Comparison of ENCODE assay signal across 9 cellular contexts in genomic region chr13:42548731-42549554, GRCh38. TPM values are rescaled to one million over a fixed set of nuclear protein-coding genes. Genes with fewer than 3 reads are reported as not detected.
DNase-seq lines count a peak whose midpoint lies in the region; ATAC-seq and TF ChIP-seq lines count a peak whose summit lies in the region.
"Had no signal": no experiment of that assay in that cellular context is flagged by ENCODE, and none has a peak within 500 bp of the region (broad histone marks: within the 10 kb centered on the region; RNA-seq: fewer than 3 reads in every experiment).

No MANE protein-coding gene starts in this region.

- CTCF ChIA-PET in PC-9 (lab: Charles Lee) = no interaction called here

- H4K20me1 ChIP-seq in PC-9 (ENCODE audit: insufficient read depth) = no peaks in the 10 kb centered on the region

- POLR2A ChIA-PET in PC-9 (lab: Charles Lee; ENCODE audit: unreplicated experiment) = no interaction called here

- H3K4me1 Mint-ChIP-seq in dendritic cell treated with granulocyte-macrophage colony-stimulating factor and Interleukin-4, amounts not matched to agents 40 ng/mL and 50 ng/mL, for 4 days (ENCODE audit: low read depth) = peaks cover 18% of the 10 kb centered on the region

- H3K4me3 Mint-ChIP-seq in dendritic cell treated with granulocyte-macrophage colony-stimulating factor and Interleukin-4, amounts not matched to agents 40 ng/mL and 50 ng/mL, for 4 days = no peak overlapping the region

- peak in 1 of 4 donors; percentile 24 for TF ChIP-seq EP300 in upper lobe of left lung (IDR thresholded peaks at IDR 0.05)

- peak overlapping the region; percentile 76 for H3K27ac Mint-ChIP-seq in dendritic cell treated with granulocyte-macrophage colony-stimulating factor and Interleukin-4, amounts not matched to agents 40 ng/mL and 50 ng/mL, for 4 days

- no peak overlapping the region for H3K4me2 ChIP-seq in PC-9

- ATAC-seq in GM21390 (IDR thresholded peaks at IDR 0.05; ENCODE audit: unreplicated experiment) (peak; percentile 97), HG03571 (IDR thresholded peaks at IDR 0.05; ENCODE audit: unreplicated experiment) (peak; percentile 98), upper lobe of left lung (ENCODE audit: low FRiP score in 2 of 2) (peak; percentile 59 to 69)

- no peaks in the 10 kb centered on the region for H3F3A ChIP-seq in PC-9 (ENCODE audit: insufficient read depth, low read depth)

- H3K9me3 Mint-ChIP-seq in dendritic cell treated with granulocyte-macrophage colony-stimulating factor and Interleukin-4, amounts not matched to agents 40 ng/mL and 50 ng/mL, for 4 days = no peaks in the 10 kb centered on the region

- BruUV-seq in PC-9 (replicated peaks; lab: Mats Ljungman, UMichigan) = no TSS peak

- no peaks in the 10 kb centered on the region for H3K9me3 ChIP-seq in upper lobe of left lung
- H3K9me3 ChIP-seq in PC-9 (ENCODE audit: insufficient read depth, low read depth) = no peaks in the 10 kb centered on the region

- H3K27ac ChIP-seq in upper lobe of left lung = no peak overlapping the region
- no peak overlapping the region for H3K27ac ChIP-seq in PC-9

- no peaks in the 10 kb centered on the region for H3K27me3 ChIP-seq in upper lobe of left lung
- no peaks in the 10 kb centered on the region for H3K27me3 ChIP-seq in PC-9 (ENCODE audit: insufficient read depth, low read depth)

- H3K36me3 ChIP-seq in upper lobe of left lung (no peaks in the 10 kb centered on the region), PC-9 (ENCODE audit: low read depth) (no peaks in the 10 kb centered on the region)

- H3K4me3 ChIP-seq in upper lobe of left lung (no peak overlapping the region), PC-9 (no peak overlapping the region)

- TF ChIP-seq CTCF in upper lobe of left lung (IDR thresholded peaks at IDR 0.05) (no peak), PC-9 (conservative IDR thresholded peaks at IDR 0.05) (no peak)

- H3K9me2 ChIP-seq in PC-9 (ENCODE audit: insufficient read depth) = no peaks in the 10 kb centered on the region

- TF ChIP-seq POLR2A in upper lobe of left lung (IDR thresholded peaks at IDR 0.05) = no peak

- 59 to 62% methylated on average over 10 of the region's 10 CpGs for WGBS in upper lobe of left lung, 2 donors

- no peaks in the 10 kb centered on the region for H3K79me2 ChIP-seq in PC-9 (ENCODE audit: low read depth)

- H3K27me3 Mint-ChIP-seq in dendritic cell treated with granulocyte-macrophage colony-stimulating factor and Interleukin-4, amounts not matched to agents 40 ng/mL and 50 ng/mL, for 4 days = peaks cover 5% of the 10 kb centered on the region

- no peak overlapping the region for H2AFZ ChIP-seq in PC-9

- DNase-seq in CMK (ENCODE audit: low read depth) (peak; percentile 70), upper lobe of left lung (peak in 1 of 2 donors; percentile 30), A172 (ENCODE audit: low spot score) (no peak), PC-9 (no peak)
- no peak for DNase-seq in activated naive CD4-positive, alpha-beta T cell treated with Interleukin-2 at 50 U/mL for 16 hours

- H3K4me1 ChIP-seq in upper lobe of left lung (no peaks in the 10 kb centered on the region), PC-9 (replicated peaks; ENCODE audit: insufficient read depth) (peaks cover 2% of the 10 kb centered on the region; the same call in 1 of the 2 replicates)

- intact Hi-C loops in dendritic cell treated with granulocyte-macrophage colony-stimulating factor and Interleukin-4, amounts not matched to agents 40 ng/mL and 50 ng/mL, for 4 days (cut with micrococcal nuclease) = no loop called here
- intact Hi-C loops in PC-9 (cut with micrococcal nuclease; ENCODE audit: unreplicated experiment) = no loop called here

- no peaks in the 10 kb centered on the region for H3K36me3 Mint-ChIP-seq in dendritic cell treated with granulocyte-macrophage colony-stimulating factor and Interleukin-4, amounts not matched to agents 40 ng/mL and 50 ng/mL, for 4 days (ENCODE audit: low read depth)

RNA-seq across cellular contexts. Expression of gene TNFSF11, which starts 25.0 kb away (rescaled TPM):
- total RNA-seq in upper lobe of left lung (not detected), PC-9 (2021) (not detected in 2 replicates)
- total RNA-seq in A172 (2014; rRNA removed; shearing (Covaris generic)) = not detected in 2 replicates
- total RNA-seq: temporal lobe had no signal
